8 cellular contexts compared by ENCODE assay signal in genomic region chr4:156970501-156971167, GRCh38. TPM values are rescaled to one million over a fixed set of nuclear protein-coding genes. Genes with fewer than 3 reads are reported as not detected.
A peak's percentile ranks its signal among the peaks of the same experiment; 100 is the strongest.
DNase-seq lines count a peak whose midpoint lies in the region; ATAC-seq and TF ChIP-seq lines count a peak whose summit lies in the region.

No MANE protein-coding gene starts in this region.

- H3K4me3 Mint-ChIP-seq in activated B cell treated with CpG ODN at 0.5 μM for 24 hours (peak overlapping the region; percentile 29), naive B cell (peak overlapping the region; percentile 73 to 85 (median 77))

- POLR2A ChIA-PET in activated B cell treated with CpG ODN at 0.5 μM for 24 hours (lab: Charles Lee) = no interaction called here

- H3K9me3 Mint-ChIP-seq in activated B cell treated with CpG ODN at 0.5 μM for 24 hours = peaks cover 5% of the 10 kb centered on the region
- H3K9me3 Mint-ChIP-seq in naive B cell = peaks cover 0 to 15% (median 0%) of the 10 kb centered on the region in 7 donors

- H3K4me1 ChIP-seq in foreskin keratinocyte = peaks cover 8% of the 10 kb centered on the region

- TF ChIP-seq CTCF in activated B cell treated with CpG ODN at 0.5 μM for 24 hours (IDR thresholded peaks at IDR 0.05) (no peak), foreskin keratinocyte (conservative IDR thresholded peaks at IDR 0.05) (peak; percentile 51)

- no peak overlapping the region for H3K27ac Mint-ChIP-seq in activated B cell treated with CpG ODN at 0.5 μM for 24 hours
- peak overlapping the region in 1 of 6 donors; percentile 14 for H3K27ac Mint-ChIP-seq in naive B cell

- peaks cover 29% of the 10 kb centered on the region for H3K27me3 Mint-ChIP-seq in activated B cell treated with CpG ODN at 0.5 μM for 24 hours
- peaks cover 53 to 67% (median 63%) of the 10 kb centered on the region in 3 donors for H3K27me3 Mint-ChIP-seq in naive B cell

- intact Hi-C loops in activated B cell treated with CpG ODN at 0.5 μM for 24 hours (cut with micrococcal nuclease) = no loop called here

- H3K36me3 Mint-ChIP-seq in activated B cell treated with CpG ODN at 0.5 μM for 24 hours (ENCODE audit: low read depth) = no peaks in the 10 kb centered on the region
- no peaks in the 10 kb centered on the region for H3K36me3 Mint-ChIP-seq in naive B cell

- peak overlapping the region; percentile 76 for H3K27ac ChIP-seq in foreskin keratinocyte

- no peak for ATAC-seq in activated B cell treated with CpG ODN at 0.5 μM for 24 hours (ENCODE audit: low read depth)
- peak; percentile 73 for ATAC-seq in foreskin keratinocyte
- ATAC-seq in naive B cell (ENCODE audit: low read depth in 2 of 2) = no peak
- ATAC-seq in HG02571 (IDR thresholded peaks at IDR 0.05; ENCODE audit: unreplicated experiment) = no peak
- ATAC-seq in HG02678 (IDR thresholded peaks at IDR 0.05; ENCODE audit: unreplicated experiment) = no peak

- H3K4me1 Mint-ChIP-seq in activated B cell treated with CpG ODN at 0.5 μM for 24 hours (peaks cover 12% of the 10 kb centered on the region), naive B cell (peaks cover 11 to 20% (median 16%) of the 10 kb centered on the region in 3 donors)

- CTCF ChIA-PET in activated B cell treated with CpG ODN at 0.5 μM for 24 hours (lab: Charles Lee) = no interaction called here

- H3K27me3 ChIP-seq in foreskin keratinocyte = no peaks in the 10 kb centered on the region

- DNase-seq in EH (ENCODE audit: low read depth) (peak; percentile 80), Kasumi-1 (lab: John Stamatoyannopoulos, UW) (peak; percentile 70), activated B cell treated with CpG ODN at 0.5 μM for 24 hours (no peak), foreskin keratinocyte (peak in 1 of 2 donors; percentile 68), naive B cell (no peak), GM19240 (ENCODE audit: insufficient read length, low spot score) (no peak)

RNA-seq across cellular contexts. Expression of gene PDGFC, which starts 1.0 kb away (rescaled TPM):
- total RNA-seq in activated B cell treated with CpG ODN at 0.5 μM for 24 hours (not detected in 2 replicates), foreskin keratinocyte (36.6 and 41.4 TPM in 2 replicates)
- polyA plus RNA-seq in foreskin keratinocyte (13.9 and 14.2 TPM in 2 replicates), naive B cell (ENCODE audit: low read depth in 6 of 6) (under 1 TPM in 2 of 6 donors, not detected in 4; 0.17 to 0.45 TPM)

Comparison
In these comparisons a context has a peak if more than half of its experiments do, and no peak if none do; other contexts are left out.
1. DNase-seq: peak in EH (single experiment) and Kasumi-1 (2 of 2); none in activated B cell treated with CpG ODN at 0.5 μM for 24 hours (single experiment), naive B cell (single experiment) and GM19240 (single experiment).
2. RNA of gene PDGFC, which starts 1.0 kb away (total RNA-seq): 36.6 to 41.4 TPM in foreskin keratinocyte; not detected in activated B cell treated with CpG ODN at 0.5 μM for 24 hours; every median in the first group is over 10 times any median in the second.